In genomic region chrX:45765281-45765680, GRCh38 we compare ENCODE assay signal across 15 cellular contexts.
DNase-seq lines count a peak whose midpoint lies in the region; ATAC-seq, FAIRE-seq and TF ChIP-seq lines count a peak whose summit lies in the region.
"Had no signal": no experiment of that assay in that cellular context is flagged by ENCODE, and none has a peak within 500 bp of the region (broad histone marks: within the 10 kb centered on the region; RNA-seq: fewer than 3 reads in every experiment).

No MANE protein-coding gene starts in this region.

- peak overlapping the region; percentile 68 for H3K4me2 ChIP-seq in A549

- peaks cover 36 to 79% (median 47%) of the 10 kb centered on the region in 4 donors for H3K4me1 Mint-ChIP-seq in CD4-positive, alpha-beta memory T cell

- H3K36me3 Mint-ChIP-seq in CD4-positive, alpha-beta memory T cell, result peaks cover 0 to 16% of the 10 kb centered on the region in 2 donors

- H3K4me3 ChIP-seq in A549 (no peak overlapping the region), WI38 (ENCODE audit: low read depth, low read length) (peak overlapping the region; percentile 70), fibroblast of mammary gland (ENCODE audit: control insufficient read depth, low read depth, low read length) (peak overlapping the region; percentile 83)
- H3K4me3 ChIP-seq in CD4-positive, alpha-beta memory T cell (ENCODE audit: low read length in 2 of 2), result peak overlapping the region in 1 of 2 donors; percentile 41
- H3K4me3 ChIP-seq: HAP-1 had no signal

- peaks cover 63% of the 10 kb centered on the region for H3K4me1 ChIP-seq in A549
- peaks cover 56% of the 10 kb centered on the region for H3K4me1 ChIP-seq in CD4-positive, alpha-beta memory T cell (ENCODE audit: insufficient read depth, low read length)

- DNase-seq in A549 (ENCODE audit: low read depth in 1 of 2, low spot score in 1 of 2), result no peak
- no peak for DNase-seq in CD4-positive, alpha-beta memory T cell
- DNase-seq in fibroblast of mammary gland (ENCODE audit: low read depth), result no peak
- DNase-seq in iPS-NIHi11 (ENCODE audit: low spot score), result no peak
- DNase-seq in DMS79 treated with DMSO at 0.1 percent for 48 hours (lab: John Stamatoyannopoulos, UW), result no peak
- no peak for DNase-seq in NCI-H69 (lab: John Stamatoyannopoulos, UW)
- DNase-seq: activated gamma-delta T cell treated with Interleukin-2 at 50 U/mL for 16 hours, COR-L47, hypothalamus, midbrain, retina had no signal

- H3K27me3 ChIP-seq in CD4-positive, alpha-beta memory T cell (ENCODE audit: insufficient read depth, low read length), result no peaks in the 10 kb centered on the region

- peak overlapping the region; percentile 83 to 93 (median 86) for H3K27ac Mint-ChIP-seq in CD4-positive, alpha-beta memory T cell

- H3K9me3 Mint-ChIP-seq in CD4-positive, alpha-beta memory T cell, result no peaks in the 10 kb centered on the region

- no peaks in the 10 kb centered on the region for H3K27me3 Mint-ChIP-seq in CD4-positive, alpha-beta memory T cell

- H3K36me3 ChIP-seq in CD4-positive, alpha-beta memory T cell (ENCODE audit: insufficient read depth, low read length), result no peaks in the 10 kb centered on the region

- H3K4me3 Mint-ChIP-seq in CD4-positive, alpha-beta memory T cell, result peak overlapping the region; percentile 39 to 84 (median 68)

- WGBS in A549 (ENCODE audit: missing lambda C conversion rate), result 0% methylated on average over 1 of the region's 1 CpG

- TF ChIP-seq CTCF in A549 (IDR thresholded peaks at IDR 0.05) (no peak), WI38 (IDR thresholded peaks at IDR 0.05; ENCODE audit: low read depth, low read length) (no peak), fibroblast of mammary gland (conservative IDR thresholded peaks at IDR 0.05; ENCODE audit: control insufficient read depth, insufficient read depth, low read depth, low read length) (no peak)

- no peak for TF ChIP-seq EP300 in A549 (IDR thresholded peaks at IDR 0.05)

- CTCF ChIA-PET in A549 (lab: Yijun Ruan, JAX), result interaction anchor here (0.9 to 1.2 kb wide), 2 partner anchors 16 to 250 kb away, joined by 3 to 4 read pairs; no protein-coding TSS in a partner anchor
- CTCF ChIA-PET in CD4-positive, alpha-beta memory T cell (lab: Charles Lee; ENCODE audit: partially characterized antibody), result interaction anchor here (1.1 to 3.3 kb wide), 4 partner anchors 9 to 36 kb away, joined by 3 to 18 read pairs (median 6); no protein-coding TSS in a partner anchor

- H3K27ac ChIP-seq in A549, result peak overlapping the region in 1 of 2 experiments; percentile 55; a peak in 2 of 6 replicates
- peak overlapping the region; percentile 55 for H3K27ac ChIP-seq in CD4-positive, alpha-beta memory T cell (ENCODE audit: low read depth, low read length)

- no peaks in the 10 kb centered on the region for H3K9me3 ChIP-seq in A549
- H3K9me3 ChIP-seq in CD4-positive, alpha-beta memory T cell (ENCODE audit: control insufficient read depth in 1 of 2, low read length in 2 of 2), result no peaks in the 10 kb centered on the region
- H3K9me3 ChIP-seq: HAP-1 had no signal

- FAIRE-seq in A549 (lab: Jason Lieb, UNC), result no peak
- FAIRE-seq: urothelium cell line had no signal

- intact Hi-C loops in CD4-positive, alpha-beta memory T cell (cut with micrococcal nuclease), result no loop called here

- POLR2A ChIA-PET in A549 (lab: Yijun Ruan, JAX), result no interaction called here
- POLR2A ChIA-PET in CD4-positive, alpha-beta memory T cell (lab: Charles Lee; ENCODE audit: partially characterized antibody), result interaction anchor here (1.1 to 9.1 kb wide), 6 partner anchors 9 to 85 kb away, joined by 3 to 189 read pairs (median 8); no protein-coding TSS in a partner anchor

- TF ChIP-seq RAD21 in A549 (conservative IDR thresholded peaks at IDR 0.05 in 1 of 2, IDR thresholded peaks at IDR 0.05 in 1 of 2), result no peak

- ATAC-seq in A549 (no peak), GM18907 (IDR thresholded peaks at IDR 0.05; ENCODE audit: unreplicated experiment) (no peak)

- no peak for TF ChIP-seq POLR2A in A549 (IDR thresholded peaks at IDR 0.05; ENCODE audit: low read length)

TF ChIP-seq in A549, 52 proteins besides CTCF, POLR2A, EP300 and RAD21:
- no peak for TF ChIP-seq HEYL (CRISPR knock-in tag; IDR thresholded peaks at IDR 0.05)
- no peak for TF ChIP-seq POLR2AphosphoS2 (conservative IDR thresholded peaks at IDR 0.05; ENCODE audit: low read length)
- no peak for TF ChIP-seq FOSB (CRISPR knock-in tag; IDR thresholded peaks at IDR 0.05)
- TF ChIP-seq NPAS2 (CRISPR knock-in tag; IDR thresholded peaks at IDR 0.05; ENCODE audit: borderline replicate concordance), result no peak
- TF ChIP-seq SREBF2 (IDR thresholded peaks at IDR 0.05), result no peak
- no peak for TF ChIP-seq MAZ (IDR thresholded peaks at IDR 0.05; ENCODE audit: borderline replicate concordance, low read depth, low read length)
- no peak for TF ChIP-seq ZFP36 (IDR thresholded peaks at IDR 0.05; ENCODE audit: borderline replicate concordance, partially characterized antibody)
- TF ChIP-seq EHMT2 (IDR thresholded peaks at IDR 0.05; ENCODE audit: low read depth), result no peak
- no peak for TF ChIP-seq KDM1A (IDR thresholded peaks at IDR 0.05; ENCODE audit: low read depth)
- no peak for TF ChIP-seq PBX3 (IDR thresholded peaks at IDR 0.05)
- no peak for TF ChIP-seq CEBPB (IDR thresholded peaks at IDR 0.05)
- no peak for TF ChIP-seq MYC (IDR thresholded peaks at IDR 0.05; ENCODE audit: borderline replicate concordance, low read length)
- no peak for TF ChIP-seq HMGXB4 (CRISPR knock-in tag; IDR thresholded peaks at IDR 0.05; ENCODE audit: borderline replicate concordance)
- no peak for TF ChIP-seq ATOH8 (CRISPR knock-in tag; IDR thresholded peaks at IDR 0.05; ENCODE audit: low read depth)
- TF ChIP-seq CBX2 (IDR thresholded peaks at IDR 0.05; ENCODE audit: borderline replicate concordance, low read depth), result no peak
- no peak for TF ChIP-seq BHLHE40 (IDR thresholded peaks at IDR 0.05; ENCODE audit: low read depth, low read length)
- no peak for TF ChIP-seq PHF8 (IDR thresholded peaks at IDR 0.05; ENCODE audit: borderline replicate concordance, low read depth)
- TF ChIP-seq JUN (IDR thresholded peaks at IDR 0.05), result no peak
- no peak for TF ChIP-seq MAFK (IDR thresholded peaks at IDR 0.05; ENCODE audit: partially characterized antibody)
TF ChIP-seq in A549: peak in this region for 0.
